ENCODE assay signal across 20 cellular contexts in genomic region chr20:31551581-31552081, GRCh38. TPM values are rescaled to one million over a fixed set of nuclear protein-coding genes. Genes with fewer than 3 reads are reported as not detected.
DNase-seq lines count a peak whose midpoint lies in the region; ATAC-seq and TF ChIP-seq lines count a peak whose summit lies in the region.
"Had no signal": no experiment of that assay in that cellular context is flagged by ENCODE, and none has a peak within 500 bp of the region (broad histone marks: within the 10 kb centered on the region; RNA-seq: fewer than 3 reads in every experiment).

No MANE protein-coding gene starts in this region.

- no peaks in the 10 kb centered on the region for H3K9me3 ChIP-seq in Panc1 (ENCODE audit: control insufficient read depth, insufficient read depth, low read depth, low read length)
- H3K9me3 ChIP-seq in colonic mucosa: no peaks in the 10 kb centered on the region
- H3K9me3 ChIP-seq: prostate gland had no signal

- no peak for TF ChIP-seq CTCF in CD14-positive monocyte (IDR thresholded peaks at IDR 0.05)
- no peak for TF ChIP-seq CTCF in Panc1 (IDR thresholded peaks at IDR 0.05)
- no peak for TF ChIP-seq CTCF in endothelial cell (IDR thresholded peaks at IDR 0.05; ENCODE audit: unreplicated experiment)
- no peak for TF ChIP-seq CTCF in nephron progenitor cell (IDR thresholded peaks at IDR 0.05)
- no peak for TF ChIP-seq CTCF in colonic mucosa (IDR thresholded peaks at IDR 0.05)

- H3K36me3 Mint-ChIP-seq in CD14-positive monocyte (peaks cover 81 to 95% of the 10 kb centered on the region in 2 donors), endothelial cell (ENCODE audit: low read depth, unreplicated experiment) (peaks cover 60% of the 10 kb centered on the region), nephron progenitor cell (ENCODE audit: low read depth) (peaks cover 48% of the 10 kb centered on the region)

- no peak overlapping the region for H3K4me3 Mint-ChIP-seq in CD14-positive monocyte
- no peak overlapping the region for H3K4me3 Mint-ChIP-seq in endothelial cell (ENCODE audit: unreplicated experiment)
- no peak overlapping the region for H3K4me3 Mint-ChIP-seq in nephron progenitor cell
- H3K4me3 Mint-ChIP-seq: T-helper 1 cell treated with Interleukin-12 subunit alpha and Interleukin-12 subunit beta and Interleukin-4 antibody, amounts not matched to agents 30 μg/mL and 1 μg/mL, for 36 hours had no signal

- peaks cover 10% of the 10 kb centered on the region for H3K4me1 Mint-ChIP-seq in CD14-positive monocyte
- peaks cover 11% of the 10 kb centered on the region for H3K4me1 Mint-ChIP-seq in endothelial cell (ENCODE audit: unreplicated experiment)
- H3K4me1 Mint-ChIP-seq in nephron progenitor cell: peaks cover 28% of the 10 kb centered on the region

- H3K27ac Mint-ChIP-seq in CD14-positive monocyte: peak overlapping the region in 4 of 7 donors; percentile 14 to 66 (median 62)
- peak overlapping the region; percentile 14 for H3K27ac Mint-ChIP-seq in endothelial cell (ENCODE audit: unreplicated experiment)
- H3K27ac Mint-ChIP-seq in nephron progenitor cell: peak overlapping the region; percentile 87
- H3K27ac Mint-ChIP-seq: T-helper 1 cell treated with Interleukin-12 subunit alpha and Interleukin-12 subunit beta and Interleukin-4 antibody, amounts not matched to agents 30 μg/mL and 1 μg/mL, for 36 hours had no signal

- ATAC-seq in Panc1: no peak
- ATAC-seq: naive thymus-derived CD4-positive, alpha-beta T cell; Right ventricle myocardium inferior had no signal

- H3K27me3 ChIP-seq in Panc1 (ENCODE audit: control insufficient read depth, insufficient read depth, low read length) (no peaks in the 10 kb centered on the region), colonic mucosa (no peaks in the 10 kb centered on the region)

- DNase-seq in CD14-positive monocyte (ENCODE audit: low spot score) (no peak), Panc1 (ENCODE audit: low read depth, low spot score) (no peak), endothelial cell (ENCODE audit: low spot score) (no peak), nephron progenitor cell (no peak), amniotic stem cell (lab: John Stamatoyannopoulos, UW) (no peak), colonic mucosa (no peak), NCI-H187 treated with DMSO at 0.1 percent for 48 hours (lab: John Stamatoyannopoulos, UW) (no peak), NCI-H2196 (lab: John Stamatoyannopoulos, UW; ENCODE audit: unreplicated experiment) (no peak)
- DNase-seq: activated naive CD4-positive, alpha-beta T cell; Calu3; effector CD8-positive, alpha-beta T cell; GF-D8; H7; naive thymus-derived CD4-positive, alpha-beta T cell; NCI-H1436; NCI-H226; stimulated activated CD4-positive, alpha-beta T cell treated with anti-CD3 and anti-CD28 coated beads, Interleukin-12 subunit alpha, Interleukin-12 subunit beta, amount 100 ng/mL, for 4 hours had no signal

- H3K9me3 Mint-ChIP-seq in CD14-positive monocyte (no peaks in the 10 kb centered on the region), endothelial cell (ENCODE audit: unreplicated experiment) (no peaks in the 10 kb centered on the region), nephron progenitor cell (no peaks in the 10 kb centered on the region)
- H3K9me3 Mint-ChIP-seq: T-helper 1 cell treated with Interleukin-12 subunit alpha and Interleukin-12 subunit beta and Interleukin-4 antibody, amounts not matched to agents 30 μg/mL and 1 μg/mL, for 36 hours had no signal

- H3K27me3 Mint-ChIP-seq in CD14-positive monocyte (ENCODE audit: low read depth in 3 of 3) (no peaks in the 10 kb centered on the region), endothelial cell (ENCODE audit: unreplicated experiment) (peaks cover 8% of the 10 kb centered on the region), nephron progenitor cell (ENCODE audit: low read depth, poor library complexity) (no peaks in the 10 kb centered on the region)
- H3K27me3 Mint-ChIP-seq: naive thymus-derived CD4-positive, alpha-beta T cell had no signal

- H3K4me3 ChIP-seq in Panc1 (ENCODE audit: low read depth in 2 of 2, low read length in 2 of 2) (no peak overlapping the region), colonic mucosa (no peak overlapping the region)
- H3K4me3 ChIP-seq: prostate gland had no signal

- CTCF ChIA-PET in Panc1 (lab: Charles Lee): interaction anchor here (0.8 to 1.3 kb wide), 3 partner anchors 11 to 61 kb away, joined by 3 to 10 read pairs (median 4); no protein-coding TSS in a partner anchor

- POLR2A ChIA-PET in Panc1 (lab: Charles Lee): no interaction called here

- H3K27ac ChIP-seq in Panc1 (ENCODE audit: low read length): no peak overlapping the region
- H3K27ac ChIP-seq in colonic mucosa: no peak overlapping the region
- H3K27ac ChIP-seq: prostate gland had no signal

- TSS peak; percentile 1 for BruUV-seq in Panc1 (replicated peaks; lab: Mats Ljungman, UMichigan)

- no peak overlapping the region for H3K9ac ChIP-seq in colonic mucosa (ENCODE audit: low read depth in 2 of 2, low read length in 2 of 2)

- H3K36me3 ChIP-seq in Panc1 (ENCODE audit: control insufficient read depth, insufficient read depth, low read length) (peaks cover 30% of the 10 kb centered on the region), colonic mucosa (peaks cover 11% of the 10 kb centered on the region)
- H3K36me3 ChIP-seq: prostate gland had no signal

- intact Hi-C loops in CD14-positive monocyte (cut with micrococcal nuclease) (no loop called here), Panc1 (cut with micrococcal nuclease; ENCODE audit: unreplicated experiment) (no loop called here), colonic mucosa (cut with DNase I) (no loop called here)

- H3K4me1 ChIP-seq in Panc1 (ENCODE audit: control insufficient read depth, insufficient read depth, low read length) (peaks cover 3% of the 10 kb centered on the region; the same call in 1 of the 2 replicates), colonic mucosa (no peaks in the 10 kb centered on the region)
- H3K4me1 ChIP-seq: prostate gland had no signal

- in situ Hi-C loops in Panc1 (cut with HindIII; ENCODE audit: low pct_unique_long_range_greater_than_20kb, low sequenced_read_pairs): no loop called here

RNA-seq across cellular contexts. Expression of gene HM13, which starts 37.4 kb away (rescaled TPM):
- polyA plus RNA-seq in CD14-positive monocyte: 100 to 1,000 TPM; 320 to 329 TPM
- total RNA-seq in Panc1 (2021; ENCODE audit: unreplicated experiment): 337 TPM
- 424 TPM for polyA plus RNA-seq in Panc1 (2012; ENCODE audit: insufficient read length)
- total RNA-seq in endothelial cell (ENCODE audit: unreplicated experiment): 153 TPM
- 100 to 1,000 TPM; 107 to 179 TPM for total RNA-seq in colonic mucosa

RNA-seq across cellular contexts. Expression of gene ID1, which starts 53.5 kb away (rescaled TPM):
- polyA plus RNA-seq in CD14-positive monocyte: 10 to 100 TPM in 1 of 2 donors, 1 to 10 TPM in 1; 3.9 to 12.5 TPM
- total RNA-seq in Panc1 (2021; ENCODE audit: unreplicated experiment): 152 TPM
- polyA plus RNA-seq in Panc1 (2012; ENCODE audit: insufficient read length): 185 TPM
- 85.2 TPM for total RNA-seq in endothelial cell (ENCODE audit: unreplicated experiment)
- 100 to 1,000 TPM; 134 to 179 TPM for total RNA-seq in colonic mucosa
- polyA plus RNA-seq: naive thymus-derived CD4-positive, alpha-beta T cell had no signal

Comparison
In these comparisons a context has a peak if more than half of its experiments do, and no peak if none do; other contexts are left out.
1. H3K27ac Mint-ChIP-seq: peak in every context shown above with its lines; median percentile 87 in nephron progenitor cell; 62 in CD14-positive monocyte; 14 in endothelial cell.